Comparison of ENCODE assay signal across 28 cellular contexts in genomic region chr16:1464196-1464893, GRCh38. TPM values are rescaled to one million over a fixed set of nuclear protein-coding genes. Genes with fewer than 3 reads are reported as not detected.
"Had no signal": no experiment of that assay in that cellular context is flagged by ENCODE, and none has a peak within 500 bp of the region (broad histone marks: within the 10 kb centered on the region; RNA-seq: fewer than 3 reads in every experiment).

No MANE protein-coding gene starts in this region.

- H3K4me3 Mint-ChIP-seq: memory B cell; mesothelial cell of epicardium; nephron; stimulated activated memory B cell treated with anti-CD40 and anti-IgM and Interleukin-4, amounts not matched to agents 10 μg/mL and 1 μg/mL and 100 μg/mL, for 72 hours; stimulated activated naive CD8-positive, alpha-beta T cell treated with anti-CD3 and anti-CD28 coated beads, Interleukin-15, Interleukin-2, amounts not matched to agents 100 ng/mL and 50 ng/mL, for 24 hours had no signal

- H3K27me3 Mint-ChIP-seq: memory B cell; stimulated activated memory B cell treated with anti-CD40 and anti-IgM and Interleukin-4, amounts not matched to agents 10 μg/mL and 1 μg/mL and 100 μg/mL, for 72 hours; stimulated activated naive CD8-positive, alpha-beta T cell treated with anti-CD3 and anti-CD28 coated beads, Interleukin-15, Interleukin-2, amounts not matched to agents 100 ng/mL and 50 ng/mL, for 24 hours had no signal

- H3K9me3 ChIP-seq: gastrocnemius medialis, heart right ventricle, neutrophil, psoas muscle, spleen, testis, tibial nerve had no signal

- H3K4me1 Mint-ChIP-seq: nephron had no signal

- DNase-seq: dorsolateral prefrontal cortex; effector CD8-positive, alpha-beta T cell; gastrocnemius medialis; hypothalamus; kidney glomerular epithelial cell; retina; spleen; stimulated activated CD4-positive, alpha-beta T cell treated with anti-CD3 and anti-CD28 coated beads, Interleukin-15, amount 100 ng/mL, for 24 hours; stimulated activated CD4-positive, alpha-beta T cell treated with anti-CD3 and anti-CD28 coated beads, Interleukin-1b, Interleukin-23, amount 100 ng/mL, for 48 hours; stimulated activated CD4-positive, alpha-beta T cell treated with anti-CD3 and anti-CD28 coated beads, Interleukin-4, amount 100 ng/mL, for 24 hours; testis had no signal

- H3K27ac Mint-ChIP-seq: memory B cell; mesothelial cell of epicardium; nephron; stimulated activated memory B cell treated with anti-CD40 and anti-IgM and Interleukin-4, amounts not matched to agents 10 μg/mL and 1 μg/mL and 100 μg/mL, for 72 hours; stimulated activated naive CD8-positive, alpha-beta T cell treated with anti-CD3 and anti-CD28 coated beads, Interleukin-15, Interleukin-2, amounts not matched to agents 100 ng/mL and 50 ng/mL, for 24 hours had no signal

- H3K4me1 ChIP-seq: gastrocnemius medialis, testis had no signal

- H3K9me3 Mint-ChIP-seq: memory B cell; mesothelial cell of epicardium; nephron; stimulated activated memory B cell treated with anti-CD40 and anti-IgM and Interleukin-4, amounts not matched to agents 10 μg/mL and 1 μg/mL and 100 μg/mL, for 72 hours; stimulated activated naive CD8-positive, alpha-beta T cell treated with anti-CD3 and anti-CD28 coated beads, Interleukin-15, Interleukin-2, amounts not matched to agents 100 ng/mL and 50 ng/mL, for 24 hours had no signal

- H3K4me3 ChIP-seq: dorsolateral prefrontal cortex, gastrocnemius medialis, heart right ventricle, psoas muscle, spleen, testis, tibial nerve had no signal

- H3K27me3 ChIP-seq: dorsolateral prefrontal cortex, gastrocnemius medialis, heart right ventricle, neutrophil, spleen, testis, tibial nerve had no signal

- H3K27ac ChIP-seq: dorsolateral prefrontal cortex, gastrocnemius medialis, heart right ventricle, neutrophil, psoas muscle, spleen, testis, tibial nerve had no signal

- ATAC-seq: esophagus mucosa; gastrocnemius medialis; psoas muscle; sciatic nerve; stimulated activated memory B cell treated with anti-CD40 and anti-IgM and Interleukin-4, amounts not matched to agents 10 μg/mL and 1 μg/mL and 100 μg/mL, for 72 hours had no signal

- H3K36me3 Mint-ChIP-seq: mesothelial cell of epicardium had no signal

RNA-seq across cellular contexts. Expression of gene PTX4, which starts 24.4 kb away (rescaled TPM):
- total RNA-seq: esophagus mucosa, fibroblast of lung, heart right ventricle, lower leg skin, mesothelial cell of epicardium, osteoblast, sciatic nerve, subcutaneous adipose tissue, tibial nerve, urinary bladder had no signal

RNA-seq across cellular contexts. Expression of gene PERCC1, which starts 33.5 kb away (rescaled TPM):
- total RNA-seq: esophagus mucosa, fibroblast of lung, gastrocnemius medialis, lower leg skin, mesothelial cell of epicardium, osteoblast, psoas muscle, sciatic nerve, skeletal muscle tissue, subcutaneous adipose tissue, urinary bladder had no signal
